8 cellular contexts compared by ENCODE assay signal in the genomic region with DNA sequence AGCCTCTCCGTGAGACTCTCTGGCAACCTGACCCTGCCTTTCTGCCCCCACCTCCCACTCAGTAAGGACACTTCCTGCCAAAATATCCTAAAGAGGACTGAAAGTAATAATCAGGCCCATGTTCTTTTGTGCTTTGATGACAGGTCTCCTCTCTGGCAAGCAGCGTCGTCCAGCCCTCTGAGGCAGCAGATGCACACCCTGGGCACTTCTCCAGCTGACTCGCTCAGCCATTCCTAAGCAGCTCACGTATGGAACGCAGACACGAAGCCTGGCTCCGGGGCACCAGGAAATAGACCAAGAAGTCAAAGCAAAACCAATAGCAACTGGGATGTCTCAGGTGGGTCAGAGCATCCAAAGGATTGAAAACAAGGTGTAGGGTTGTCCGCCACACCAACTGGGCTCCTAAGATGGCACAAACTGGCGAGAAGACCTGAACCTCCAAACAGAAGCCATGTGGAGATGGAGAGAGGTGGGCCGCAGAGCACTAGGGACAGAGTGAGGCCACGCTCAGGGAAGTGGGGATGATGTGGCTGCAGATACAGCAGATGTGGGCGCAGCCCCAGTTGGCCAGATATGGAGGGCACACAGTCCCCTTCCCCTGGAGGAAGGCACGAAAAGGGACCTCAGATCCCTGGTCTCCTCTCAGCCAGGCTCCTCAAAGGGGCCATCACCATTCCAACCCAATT. TPM values are rescaled to one million over a fixed set of nuclear protein-coding genes. Genes with fewer than 3 reads are reported as not detected.
DNase-seq lines count a peak whose midpoint lies in the region; ATAC-seq, FAIRE-seq and TF ChIP-seq lines count a peak whose summit lies in the region.
"Had no signal": no experiment of that assay in that cellular context is flagged by ENCODE, and none has a peak within 500 bp of the region (broad histone marks: within the 10 kb centered on the region; RNA-seq: fewer than 3 reads in every experiment).

No MANE protein-coding gene starts in this region.

- H3K4me3 ChIP-seq in Peyer's patch = peak overlapping the region in 1 of 4 donors; percentile 23
- H3K4me3 ChIP-seq in spleen = peak overlapping the region in 5 of 8 donors; percentile 77 to 93 (median 87)

- no peak for TF ChIP-seq CTCF in Peyer's patch (IDR thresholded peaks at IDR 0.05)
- no peak for TF ChIP-seq CTCF in spleen (IDR thresholded peaks at IDR 0.05 in 8 of 11, conservative IDR thresholded peaks at IDR 0.05 in 3 of 11)

- H3K36me3 ChIP-seq in Peyer's patch (no peaks in the 10 kb centered on the region), spleen (peaks cover 0 to 61% (median 10%) of the 10 kb centered on the region in 6 donors)

- H3K4me1 ChIP-seq in Peyer's patch (peaks cover 0 to 32% (median 13%) of the 10 kb centered on the region in 4 donors), spleen (peaks cover 10 to 96% (median 55%) of the 10 kb centered on the region in 6 donors)

- DNase-seq in GM12892 (ENCODE audit: insufficient read length) = no peak
- no peak for DNase-seq in Peyer's patch
- DNase-seq in fibroblast of peridontal ligament (ENCODE audit: extremely low read depth) = peak; percentile 73
- no peak for DNase-seq in spleen
- DNase-seq in stimulated activated naive CD4-positive, alpha-beta T cell treated with Interleukin-2 at 50 U/mL for 16 hours (lab: John Stamatoyannopoulos, UW) = no peak
- DNase-seq in GM19240 (ENCODE audit: insufficient read length, low spot score) = no peak

- H3K27me3 ChIP-seq in Peyer's patch (no peaks in the 10 kb centered on the region), spleen (replicated peaks in 1 of 7) (no peaks in the 10 kb centered on the region)

- ATAC-seq in HG03442 (IDR thresholded peaks at IDR 0.05; ENCODE audit: unreplicated experiment) = no peak

- FAIRE-seq in GM12892 (lab: Jason Lieb, UNC) = peak; percentile 70
- FAIRE-seq: colon had no signal

- 86 to 96% (median 94%) methylated on average over 14 of the region's 14 CpGs for WGBS in spleen, 5 donors

- H3K27ac ChIP-seq in Peyer's patch (peak overlapping the region; percentile 19 to 97 (median 48)), spleen (peak overlapping the region in 6 of 8 donors; percentile 20 to 99 (median 94))

- no peaks in the 10 kb centered on the region for H3K9me3 ChIP-seq in Peyer's patch
- H3K9me3 ChIP-seq in spleen = no peaks in the 10 kb centered on the region

- no peak; the same call in 1 of the 2 replicates for TF ChIP-seq POLR2A in GM12892 (IDR thresholded peaks at IDR 0.05; ENCODE audit: low read depth, low read length)
- no peak for TF ChIP-seq POLR2A in Peyer's patch (IDR thresholded peaks at IDR 0.05)
- no peak for TF ChIP-seq POLR2A in spleen (IDR thresholded peaks at IDR 0.05)

- intact Hi-C loops in spleen (cut with DNase I; ENCODE audit: low total_unique reads) = no loop called here

RNA-seq across cellular contexts. Expression of gene RASSF2, which starts 2.4 kb away (rescaled TPM):
- 32.8 TPM for polyA plus RNA-seq in GM12892 (2012; ENCODE audit: missing spikeins)
- total RNA-seq in Peyer's patch (10 to 100 TPM in 1 of 4 donors, 1 to 10 TPM in 3; 2.8 to 39.6 (median 5.2) TPM), spleen (100 to 1,000 TPM in 2 of 7 donors, 10 to 100 TPM in 5; 61.5 to 153 (median 75.7) TPM)
- 10 to 100 TPM; 27.8 to 28.3 (median 27.9) TPM for polyA plus RNA-seq in spleen
